ENCODE assay signal across 19 cellular contexts in genomic region chr1:9149837-9150581, GRCh38. TPM values are rescaled to one million over a fixed set of nuclear protein-coding genes. Genes with fewer than 3 reads are reported as not detected.
DNase-seq lines count a peak whose midpoint lies in the region; ATAC-seq, FAIRE-seq and TF ChIP-seq lines count a peak whose summit lies in the region.
"Had no signal": no experiment of that assay in that cellular context is flagged by ENCODE, and none has a peak within 500 bp of the region (broad histone marks: within the 10 kb centered on the region; RNA-seq: fewer than 3 reads in every experiment).

No MANE protein-coding gene starts in this region.

- no peak for TF ChIP-seq EP300 in suprapubic skin (IDR thresholded peaks at IDR 0.05)

- FAIRE-seq in small intestine (lab: Jason Lieb, UNC), result no peak
- FAIRE-seq: GM12878, H54 had no signal

- H3K36me3 ChIP-seq in right atrium auricular region, result no peaks in the 10 kb centered on the region
- no peaks in the 10 kb centered on the region for H3K36me3 ChIP-seq in rectal smooth muscle tissue (ENCODE audit: control insufficient read depth, insufficient read depth, low read length)
- no peaks in the 10 kb centered on the region for H3K36me3 ChIP-seq in aorta (ENCODE audit: control insufficient read depth in 1 of 2, insufficient read depth in 2 of 2, low read length in 1 of 2)
- peaks cover 5% of the 10 kb centered on the region for H3K36me3 ChIP-seq in suprapubic skin
- no peaks in the 10 kb centered on the region for H3K36me3 ChIP-seq in small intestine (ENCODE audit: control insufficient read depth in 2 of 2, insufficient read depth in 2 of 2, low read length in 2 of 2)
- H3K36me3 ChIP-seq: colonic mucosa, MG63 had no signal

- H3K4me1 ChIP-seq in right atrium auricular region (peaks cover 0 to 27% of the 10 kb centered on the region in 2 donors), rectal smooth muscle tissue (ENCODE audit: control insufficient read depth, insufficient read depth, low read length) (peaks cover 6% of the 10 kb centered on the region), aorta (ENCODE audit: control insufficient read depth in 1 of 2, insufficient read depth in 2 of 2, low read length in 2 of 2) (no peaks in the 10 kb centered on the region), suprapubic skin (no peaks in the 10 kb centered on the region), small intestine (ENCODE audit: control insufficient read depth in 2 of 2, insufficient read depth in 1 of 2, low read depth in 1 of 2, low read length in 1 of 2) (peaks cover 0 to 3% of the 10 kb centered on the region in 2 donors)
- H3K4me1 ChIP-seq: colonic mucosa had no signal

- peak; percentile 77 for DNase-seq in Right ventricle myocardium inferior (ENCODE audit: missing footprints)
- DNase-seq in cardiac septum (ENCODE audit: low spot score), result no peak
- no peak for DNase-seq in right atrium auricular region (ENCODE audit: low spot score)
- peak in 1 of 2 donors; percentile 62 for DNase-seq in aorta
- DNase-seq in suprapubic skin (ENCODE audit: low spot score in 2 of 2), result no peak
- DNase-seq in small intestine, result no peak
- DNase-seq: 8988T; activated CD4-positive, alpha-beta T cell treated with anti-CD3 and anti-CD28 coated beads, Interleukin-2, amount 10 ng/mL, durations not matched to agents 7 days and 5 days; activated T-cell treated with anti-CD3 and anti-CD28 coated beads, Interleukin-2, amount 50 U/mL, for 72 hours; colonic mucosa; MG63; NCI-H2081; NCI-H524 treated with DMSO at 0.1 percent for 48 hours; stimulated activated CD4-positive, alpha-beta T cell treated with anti-CD3 and anti-CD28 coated beads, Interleukin-1b, Interleukin-23, amount 100 ng/mL, for 48 hours had no signal

- no peak for TF ChIP-seq CTCF in right atrium auricular region (IDR thresholded peaks at IDR 0.05)
- no peak for TF ChIP-seq CTCF in suprapubic skin (IDR thresholded peaks at IDR 0.05)

- H3K9me3 ChIP-seq in right atrium auricular region (no peaks in the 10 kb centered on the region), aorta (ENCODE audit: control insufficient read depth, low read length) (no peaks in the 10 kb centered on the region), suprapubic skin (no peaks in the 10 kb centered on the region), small intestine (ENCODE audit: control insufficient read depth, low read depth) (no peaks in the 10 kb centered on the region)
- H3K9me3 ChIP-seq: colonic mucosa, MG63 had no signal

- H3K27ac ChIP-seq in right atrium auricular region (peak overlapping the region; percentile 66 to 74), rectal smooth muscle tissue (ENCODE audit: low read depth, low read length) (peak overlapping the region; percentile 68), aorta (ENCODE audit: low read depth in 1 of 2, low read length in 2 of 2) (peak overlapping the region; percentile 38 to 67), suprapubic skin (no peak overlapping the region), small intestine (ENCODE audit: low read depth in 1 of 2, low read length in 1 of 2) (peak overlapping the region in 1 of 2 donors; percentile 68)
- H3K27ac ChIP-seq: colonic mucosa had no signal

- H3K27me3 ChIP-seq in right atrium auricular region (no peaks in the 10 kb centered on the region), rectal smooth muscle tissue (ENCODE audit: control insufficient read depth, insufficient read depth, low read length) (no peaks in the 10 kb centered on the region), aorta (ENCODE audit: control insufficient read depth in 1 of 2, insufficient read depth in 2 of 2, low read length in 1 of 2) (no peaks in the 10 kb centered on the region), suprapubic skin (no peaks in the 10 kb centered on the region), small intestine (ENCODE audit: control insufficient read depth in 2 of 2, insufficient read depth in 2 of 2, low read length in 2 of 2) (no peaks in the 10 kb centered on the region)
- H3K27me3 ChIP-seq: colonic mucosa, MG63 had no signal

- H3K4me3 ChIP-seq in right atrium auricular region, result no peak overlapping the region
- no peak overlapping the region for H3K4me3 ChIP-seq in rectal smooth muscle tissue (ENCODE audit: low read length)
- no peak overlapping the region for H3K4me3 ChIP-seq in aorta (ENCODE audit: low read length in 2 of 2)
- H3K4me3 ChIP-seq in suprapubic skin, result no peak overlapping the region
- H3K4me3 ChIP-seq in small intestine (ENCODE audit: low read depth in 1 of 2, low read length in 2 of 2), result no peak overlapping the region
- H3K4me3 ChIP-seq: colonic mucosa, GM12878, MG63, SK-N-MC had no signal

- 35 to 43% methylated on average over 17 of the region's 17 CpGs for WGBS in aorta, 2 donors
- WGBS in suprapubic skin, result 85% methylated on average over 14 of the region's 17 CpGs
- WGBS in small intestine, 3 donors, result 73 to 91% (median 84%) methylated on average over 17 of the region's 17 CpGs

- no peak for TF ChIP-seq POLR2A in suprapubic skin (IDR thresholded peaks at IDR 0.05)

- ATAC-seq in Right ventricle myocardium inferior, result peak; percentile 59
- ATAC-seq in aorta (ENCODE audit: low FRiP score), result peak; percentile 69
- ATAC-seq in GM21367 (IDR thresholded peaks at IDR 0.05; ENCODE audit: unreplicated experiment), result no peak
- ATAC-seq: activated T-cell treated with anti-CD3 and anti-CD28 coated beads, Interleukin-2, amount 50 U/mL, for 72 hours; GM12878 had no signal

- intact Hi-C loops in Right ventricle myocardium inferior (cut with DNase I) (no loop called here), cardiac septum (cut with DNase I) (loop anchor here (2.0 kb wide), 1 partner anchor 47 kb away; no protein-coding TSS in a partner anchor), aorta (cut with DNase I) (no loop called here)

- H3K9ac ChIP-seq in rectal smooth muscle tissue (ENCODE audit: low read length), result no peak overlapping the region

RNA-seq across cellular contexts. Expression of gene GPR157, which starts 21.1 kb away (rescaled TPM):
- total RNA-seq in Right ventricle myocardium inferior (49.0 TPM), cardiac septum (23.0 TPM), right atrium auricular region (10 to 100 TPM; 10.3 to 13.0 TPM), aorta (1 to 10 TPM; 7.1 to 7.9 TPM), suprapubic skin (10 to 100 TPM; 38.9 to 62.8 (median 44.2) TPM)
- polyA plus RNA-seq in aorta (1 to 10 TPM; 1.1 to 2.4 TPM), small intestine (1 to 10 TPM; 1.1 to 2.2 (median 1.4) TPM)
